Comparison of ENCODE assay signal across 16 cellular contexts in the genomic region with DNA sequence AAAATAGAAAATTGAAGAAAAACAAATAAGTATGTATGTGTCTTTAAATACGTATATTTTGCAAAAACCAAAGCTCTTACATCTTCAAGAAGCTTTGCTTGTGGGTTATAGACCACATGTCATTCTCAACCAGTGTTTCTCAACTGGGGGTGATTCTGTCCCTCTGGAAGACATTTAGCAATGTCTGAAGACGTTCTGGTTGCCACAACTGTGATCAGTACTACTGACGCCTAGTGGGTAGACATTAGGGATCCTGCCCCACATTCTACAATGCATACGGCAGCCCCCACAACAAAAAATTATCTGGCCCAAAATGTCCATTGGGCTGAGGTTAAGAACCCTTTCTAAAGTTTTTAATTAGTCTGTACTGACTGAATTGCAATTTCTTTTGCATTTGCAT. TPM values are rescaled to one million over a fixed set of nuclear protein-coding genes. Genes with fewer than 3 reads are reported as not detected.
A peak's percentile ranks its signal among the peaks of the same experiment; 100 is the strongest.
DNase-seq lines count a peak whose midpoint lies in the region; ATAC-seq and TF ChIP-seq lines count a peak whose summit lies in the region.
"Had no signal": no experiment of that assay in that cellular context is flagged by ENCODE, and none has a peak within 500 bp of the region (broad histone marks: within the 10 kb centered on the region; RNA-seq: fewer than 3 reads in every experiment).

No MANE protein-coding gene starts in this region.

- H3K4me3 Mint-ChIP-seq in activated naive CD4-positive, alpha-beta T cell treated with anti-CD3 and anti-CD28 coated beads, Interleukin-2, amount 50 U/mL, for 24 hours: peak overlapping the region; percentile 75
- no peak overlapping the region for H3K4me3 Mint-ChIP-seq in H9
- H3K4me3 Mint-ChIP-seq: activated B cell treated with CpG ODN at 0.5 μM for 24 hours had no signal

- no peaks in the 10 kb centered on the region for H3K27me3 Mint-ChIP-seq in activated naive CD4-positive, alpha-beta T cell treated with anti-CD3 and anti-CD28 coated beads, Interleukin-2, amount 50 U/mL, for 24 hours
- no peaks in the 10 kb centered on the region for H3K27me3 Mint-ChIP-seq in H9 (ENCODE audit: low read depth)
- H3K27me3 Mint-ChIP-seq: activated B cell treated with CpG ODN at 0.5 μM for 24 hours had no signal

- TF ChIP-seq EP300 in upper lobe of left lung (IDR thresholded peaks at IDR 0.05): peak in 1 of 4 donors; percentile 4

- H2BK120ac ChIP-seq in H9 (ENCODE audit: low read depth, low read length, poor library complexity, severe bottlenecking): no peak overlapping the region

- H4K5ac ChIP-seq in H9 (ENCODE audit: insufficient read length, low read depth, low read length): no peak overlapping the region

- no peak overlapping the region for H2AK5ac ChIP-seq in H9 (ENCODE audit: insufficient read length, low read length)

- H2BK20ac ChIP-seq in H9 (ENCODE audit: low read depth, low read length, poor library complexity, severe bottlenecking): no peak overlapping the region

- no peak overlapping the region for H3K4ac ChIP-seq in H9 (ENCODE audit: low read depth, low read length)

- peaks cover 25% of the 10 kb centered on the region for H3K36me3 Mint-ChIP-seq in activated naive CD4-positive, alpha-beta T cell treated with anti-CD3 and anti-CD28 coated beads, Interleukin-2, amount 50 U/mL, for 24 hours
- H3K36me3 Mint-ChIP-seq in H9 (ENCODE audit: insufficient read depth in 1 of 3, low read depth in 3 of 3): 0 out of 7 replicates have a peak, but pooled peaks cover 0 to 4% (median 0%) of the 10 kb centered on the region in 3 experiments

- peaks cover 90% of the 10 kb centered on the region for H3K4me1 Mint-ChIP-seq in activated naive CD4-positive, alpha-beta T cell treated with anti-CD3 and anti-CD28 coated beads, Interleukin-2, amount 50 U/mL, for 24 hours
- no peaks in the 10 kb centered on the region for H3K4me1 Mint-ChIP-seq in H9

- H2AFZ ChIP-seq in H9 (ENCODE audit: low read length): no peak overlapping the region

- no peaks in the 10 kb centered on the region for H3K79me1 ChIP-seq in H9 (ENCODE audit: insufficient read depth, low read depth, low read length, poor library complexity, severe bottlenecking)

- H3K79me2 ChIP-seq in H9 (ENCODE audit: insufficient read depth, low read length): no peaks in the 10 kb centered on the region

- H3K9me3 ChIP-seq in upper lobe of left lung: no peaks in the 10 kb centered on the region
- H3K9me3 ChIP-seq in H9 (ENCODE audit: control insufficient read depth, low read depth, low read length): no peaks in the 10 kb centered on the region

- H3K27me3 ChIP-seq in upper lobe of left lung (no peaks in the 10 kb centered on the region), H9 (ENCODE audit: insufficient read depth, low read length) (no peaks in the 10 kb centered on the region)
- H3K27me3 ChIP-seq: gastroesophageal sphincter had no signal

- H4K8ac ChIP-seq in H9 (replicated peaks; ENCODE audit: insufficient read length, low read depth, low read length): no peak overlapping the region

- H4K91ac ChIP-seq in H9 (ENCODE audit: insufficient read length, low read depth, low read length): no peak overlapping the region

- H3K27ac ChIP-seq in upper lobe of left lung: peak overlapping the region in 1 of 4 donors; percentile 41
- no peak overlapping the region for H3K27ac ChIP-seq in H9 (ENCODE audit: insufficient read length, low read depth, low read length)
- H3K27ac ChIP-seq: gastroesophageal sphincter had no signal

- no peaks in the 10 kb centered on the region for H3K23me2 ChIP-seq in H9 (ENCODE audit: insufficient read length, low read depth, low read length, poor library complexity, severe bottlenecking)

- no peak overlapping the region for H3K4me3 ChIP-seq in upper lobe of left lung
- H3K4me3 ChIP-seq: gastroesophageal sphincter had no signal

- DNase-seq in activated naive CD4-positive, alpha-beta T cell (lab: John Stamatoyannopoulos, UW): no peak
- DNase-seq in SKM-1 treated with dmso at 0.1 percent for 144 hours (lab: John Stamatoyannopoulos, UW; ENCODE audit: unreplicated experiment) (peak; percentile 88), upper lobe of left lung (peak in 1 of 2 donors; percentile 31), H9 (no peak), GM10266 (ENCODE audit: extremely low spot score) (no peak)
- DNase-seq in effector CD4-positive, alpha-beta T cell: peak; percentile 25
- DNase-seq: activated B cell treated with CpG ODN at 0.5 μM for 24 hours; activated effector memory CD4-positive, alpha-beta T cell treated with Interleukin-2 at 50 U/mL for 16 hours; DMS53; mesendoderm; NCI-H226; occipital lobe; OCI-M1 had no signal

- no peak overlapping the region for H3K4me2 ChIP-seq in H9 (ENCODE audit: insufficient read depth, insufficient read length, low read length)

- H3K56ac ChIP-seq in H9 (ENCODE audit: insufficient read length, low read depth, low read length): no peak overlapping the region

- H3K36me3 ChIP-seq in upper lobe of left lung: peaks cover 0 to 14% (median 0%) of the 10 kb centered on the region in 4 donors

- no peak overlapping the region for H3T11ph ChIP-seq in H9 (ENCODE audit: low read length)

- no peak overlapping the region for H3K9ac ChIP-seq in H9 (ENCODE audit: extremely low read depth, insufficient read length, low read length)

- no peak overlapping the region for H3K14ac ChIP-seq in H9 (ENCODE audit: insufficient read depth, low read length)

- no peak overlapping the region for H2BK12ac ChIP-seq in H9 (ENCODE audit: insufficient read length, low read depth, low read length)

- H3K9me3 Mint-ChIP-seq in activated naive CD4-positive, alpha-beta T cell treated with anti-CD3 and anti-CD28 coated beads, Interleukin-2, amount 50 U/mL, for 24 hours: peaks cover 12% of the 10 kb centered on the region
- peaks cover 3 to 5% of the 10 kb centered on the region in 2 experiments; a peak in 3 of 5 replicates for H3K9me3 Mint-ChIP-seq in H9

- no peak for TF ChIP-seq POLR2A in upper lobe of left lung (IDR thresholded peaks at IDR 0.05)

- H3K23ac ChIP-seq in H9 (ENCODE audit: insufficient read length, low read depth, low read length): no peak overlapping the region

- no peak overlapping the region for H2BK5ac ChIP-seq in H9 (ENCODE audit: insufficient read length, low read length)

- ATAC-seq in upper lobe of left lung (ENCODE audit: low FRiP score in 2 of 2) (peak; percentile 49 to 56), HG03139 (IDR thresholded peaks at IDR 0.05; ENCODE audit: unreplicated experiment) (no peak)
- ATAC-seq: gastroesophageal sphincter had no signal

- no peak overlapping the region for H2BK15ac ChIP-seq in H9 (ENCODE audit: low read depth, low read length)

- peak overlapping the region; percentile 96 for H3K27ac Mint-ChIP-seq in activated naive CD4-positive, alpha-beta T cell treated with anti-CD3 and anti-CD28 coated beads, Interleukin-2, amount 50 U/mL, for 24 hours
- no peak overlapping the region; a peak in 1 of 7 replicates for H3K27ac Mint-ChIP-seq in H9
- H3K27ac Mint-ChIP-seq: activated B cell treated with CpG ODN at 0.5 μM for 24 hours had no signal

- peaks cover 0 to 4% (median 1%) of the 10 kb centered on the region in 4 donors for H3K4me1 ChIP-seq in upper lobe of left lung
- H3K4me1 ChIP-seq in H9 (ENCODE audit: insufficient read depth, low read length): no peaks in the 10 kb centered on the region
- H3K4me1 ChIP-seq: gastroesophageal sphincter had no signal

- H3K18ac ChIP-seq in H9 (ENCODE audit: insufficient read length, low read depth, low read length): no peak overlapping the region

- no peak for TF ChIP-seq CTCF in upper lobe of left lung (IDR thresholded peaks at IDR 0.05)
- TF ChIP-seq CTCF in H9 (conservative IDR thresholded peaks at IDR 0.05): no peak
- TF ChIP-seq CTCF in GM10266 (IDR thresholded peaks at IDR 0.05; ENCODE audit: control insufficient read depth, insufficient read depth, low read depth, missing control alignments): no peak

- WGBS in upper lobe of left lung, 2 donors: 63 to 74% methylated on average over 3 to 4 of the region's 4 CpGs
- no CpG with 5 or more reads among the region's 4 CpGs for WGBS in H9 (ENCODE audit: extremely low coverage, insufficient read length, low lambda C conversion rate)

- H4K20me1 ChIP-seq in H9 (ENCODE audit: control insufficient read depth, insufficient read depth, insufficient read length): no peaks in the 10 kb centered on the region

RNA-seq across cellular contexts. Expression of gene UNC50, which starts 48.4 kb away (rescaled TPM):
- total RNA-seq in upper lobe of left lung: 10 to 100 TPM; 28.3 to 65.2 (median 44.6) TPM
- total RNA-seq in H9 (2021): 35.4 and 35.6 TPM in 2 replicates

RNA-seq across cellular contexts. Expression of gene COA5, which starts 48.5 kb away (rescaled TPM):
- total RNA-seq in upper lobe of left lung (10 to 100 TPM; 22.8 to 37.7 (median 27.0) TPM), H9 (2021) (23.6 and 24.5 TPM in 2 replicates)

Comparison
In these comparisons a context has a peak if more than half of its experiments do, and no peak if none do; other contexts are left out.
1. DNase-seq: peak in SKM-1 treated with dmso at 0.1 percent for 144 hours (single experiment) and effector CD4-positive, alpha-beta T cell (single experiment); none in activated naive CD4-positive, alpha-beta T cell (0 of 4), H9 (single experiment) and GM10266 (single experiment).